Comparison of ENCODE assay signal across 8 cellular contexts in genomic region chr2:102251042-102251848, GRCh38.
DNase-seq lines count a peak whose midpoint lies in the region; ATAC-seq and TF ChIP-seq lines count a peak whose summit lies in the region.

No MANE protein-coding gene starts in this region.

- intact Hi-C loops in CD4-positive, alpha-beta T cell (cut with DNase I, micrococcal nuclease), result loop anchor here (1.0 to 5.0 kb wide), 4 partner anchors 46 to 194 kb away; partner anchors contain the start of gene IL18R1 (in 2 of the 2)
- intact Hi-C loops in activated CD4-positive, alpha-beta T cell treated with anti-CD3 and anti-CD28 coated beads, Interleukin-2, amount 10 ng/mL, durations not matched to agents 24 days and 14 days (cut with micrococcal nuclease), result loop anchor here (1.0 to 10.0 kb wide), 2 partner anchors 105 to 546 kb away; no protein-coding TSS in a partner anchor

- no peaks in the 10 kb centered on the region for H3K9me3 ChIP-seq in CD4-positive, alpha-beta T cell (ENCODE audit: control insufficient read depth, low read length)
- H3K9me3 ChIP-seq in mucosa of rectum (ENCODE audit: control insufficient read depth in 2 of 2, low read length in 2 of 2), result no peaks in the 10 kb centered on the region

- peaks cover 4 to 8% of the 10 kb centered on the region in 2 donors for H3K4me1 ChIP-seq in mucosa of rectum (ENCODE audit: control insufficient read depth in 2 of 2, insufficient read depth in 2 of 2, low read length in 2 of 2)

- no peaks in the 10 kb centered on the region for H3K27me3 Mint-ChIP-seq in CD4-positive, alpha-beta T cell
- peaks cover 2% of the 10 kb centered on the region for H3K27me3 Mint-ChIP-seq in activated CD4-positive, alpha-beta T cell treated with anti-CD3 and anti-CD28 coated beads, Interleukin-2, amount 10 ng/mL, durations not matched to agents 24 days and 14 days
- peaks cover 42 to 56% of the 10 kb centered on the region in 2 donors for H3K27me3 Mint-ChIP-seq in stimulated activated naive B cell treated with anti-CD40 and anti-IgM and Interleukin-4, amounts not matched to agents 10 μg/mL and 1 μg/mL and 100 μg/mL, for 72 hours

- POLR2A ChIA-PET in CD4-positive, alpha-beta T cell (lab: Charles Lee), result interaction anchor here (0.6 to 1.6 kb wide), 5 partner anchors 11 to 194 kb away, joined by 3 to 10 read pairs (median 3); no protein-coding TSS in a partner anchor

- H3K27me3 ChIP-seq in CD4-positive, alpha-beta T cell (ENCODE audit: control insufficient read depth, insufficient read depth, low read length), result no peaks in the 10 kb centered on the region
- peaks cover 2 to 4% of the 10 kb centered on the region in 2 donors for H3K27me3 ChIP-seq in mucosa of rectum (ENCODE audit: control insufficient read depth in 2 of 2, insufficient read depth in 2 of 2, low read length in 2 of 2)

- ATAC-seq in CD4-positive, alpha-beta T cell (ENCODE audit: poor library complexity), result peak; percentile 87
- peak; percentile 56 for ATAC-seq in HG02798 (IDR thresholded peaks at IDR 0.05; ENCODE audit: poor library complexity, unreplicated experiment)
- peak; percentile 81 to 84 for ATAC-seq in stimulated activated naive B cell treated with anti-CD40 and anti-IgM and Interleukin-4, amounts not matched to agents 10 μg/mL and 1 μg/mL and 100 μg/mL, for 72 hours (replicated peaks)
- ATAC-seq in GM19395 (IDR thresholded peaks at IDR 0.05; ENCODE audit: unreplicated experiment), result no peak
- no peak for ATAC-seq in GM21723 (IDR thresholded peaks at IDR 0.05; ENCODE audit: unreplicated experiment)

- no peaks in the 10 kb centered on the region for H3K36me3 Mint-ChIP-seq in CD4-positive, alpha-beta T cell (ENCODE audit: low read depth)
- peaks cover 4% of the 10 kb centered on the region for H3K36me3 Mint-ChIP-seq in activated CD4-positive, alpha-beta T cell treated with anti-CD3 and anti-CD28 coated beads, Interleukin-2, amount 10 ng/mL, durations not matched to agents 24 days and 14 days (ENCODE audit: low read depth)
- no peaks in the 10 kb centered on the region for H3K36me3 Mint-ChIP-seq in stimulated activated naive B cell treated with anti-CD40 and anti-IgM and Interleukin-4, amounts not matched to agents 10 μg/mL and 1 μg/mL and 100 μg/mL, for 72 hours

- CTCF ChIA-PET in CD4-positive, alpha-beta T cell (lab: Charles Lee), result interaction anchor here (0.6 to 2.2 kb wide), 8 partner anchors 11 to 238 kb away, joined by 3 to 29 read pairs (median 4); partner anchors contain the start of gene IL18R1

- H3K27ac ChIP-seq in CD4-positive, alpha-beta T cell (ENCODE audit: low read depth, low read length), result no peak overlapping the region
- H3K27ac ChIP-seq in mucosa of rectum (ENCODE audit: low read depth in 2 of 2, low read length in 2 of 2), result no peak overlapping the region

- H3K9ac ChIP-seq in mucosa of rectum (ENCODE audit: low read depth in 1 of 2, low read length in 2 of 2), result peak overlapping the region in 1 of 2 donors; percentile 65

- peaks cover 23% of the 10 kb centered on the region for H3K4me1 Mint-ChIP-seq in CD4-positive, alpha-beta T cell (ENCODE audit: low read depth)
- peaks cover 33% of the 10 kb centered on the region for H3K4me1 Mint-ChIP-seq in activated CD4-positive, alpha-beta T cell treated with anti-CD3 and anti-CD28 coated beads, Interleukin-2, amount 10 ng/mL, durations not matched to agents 24 days and 14 days
- peaks cover 9 to 12% of the 10 kb centered on the region in 2 donors for H3K4me1 Mint-ChIP-seq in stimulated activated naive B cell treated with anti-CD40 and anti-IgM and Interleukin-4, amounts not matched to agents 10 μg/mL and 1 μg/mL and 100 μg/mL, for 72 hours

- peak; percentile 90 for TF ChIP-seq CTCF in CD4-positive, alpha-beta T cell (IDR thresholded peaks at IDR 0.05)

- H3K4me3 Mint-ChIP-seq in CD4-positive, alpha-beta T cell, result peak overlapping the region; percentile 96
- peak overlapping the region; percentile 84 for H3K4me3 Mint-ChIP-seq in activated CD4-positive, alpha-beta T cell treated with anti-CD3 and anti-CD28 coated beads, Interleukin-2, amount 10 ng/mL, durations not matched to agents 24 days and 14 days
- H3K4me3 Mint-ChIP-seq in stimulated activated naive B cell treated with anti-CD40 and anti-IgM and Interleukin-4, amounts not matched to agents 10 μg/mL and 1 μg/mL and 100 μg/mL, for 72 hours, result peak overlapping the region; percentile 69 to 84

- H3K9me3 Mint-ChIP-seq in CD4-positive, alpha-beta T cell, result peaks cover under 1% of the 10 kb centered on the region
- no peaks in the 10 kb centered on the region for H3K9me3 Mint-ChIP-seq in activated CD4-positive, alpha-beta T cell treated with anti-CD3 and anti-CD28 coated beads, Interleukin-2, amount 10 ng/mL, durations not matched to agents 24 days and 14 days
- H3K9me3 Mint-ChIP-seq in stimulated activated naive B cell treated with anti-CD40 and anti-IgM and Interleukin-4, amounts not matched to agents 10 μg/mL and 1 μg/mL and 100 μg/mL, for 72 hours, result no peaks in the 10 kb centered on the region

- peak overlapping the region; percentile 12 for H3K27ac Mint-ChIP-seq in CD4-positive, alpha-beta T cell
- H3K27ac Mint-ChIP-seq in activated CD4-positive, alpha-beta T cell treated with anti-CD3 and anti-CD28 coated beads, Interleukin-2, amount 10 ng/mL, durations not matched to agents 24 days and 14 days, result peak overlapping the region; percentile 87
- H3K27ac Mint-ChIP-seq in stimulated activated naive B cell treated with anti-CD40 and anti-IgM and Interleukin-4, amounts not matched to agents 10 μg/mL and 1 μg/mL and 100 μg/mL, for 72 hours, result peak overlapping the region; percentile 20

- no peaks in the 10 kb centered on the region for H3K36me3 ChIP-seq in mucosa of rectum (ENCODE audit: control insufficient read depth in 2 of 2, insufficient read depth in 2 of 2, low read length in 2 of 2)

- DNase-seq in CD4-positive, alpha-beta T cell, result peak; percentile 48 to 75 (median 54)
- peak; percentile 87 for DNase-seq in activated CD4-positive, alpha-beta T cell treated with anti-CD3 and anti-CD28 coated beads, Interleukin-2, amount 10 ng/mL, durations not matched to agents 24 days and 14 days
- DNase-seq in effector CD8-positive, alpha-beta T cell (lab: John Stamatoyannopoulos, UW), result peak; percentile 48
- peak; percentile 34 for DNase-seq in stimulated activated naive B cell treated with anti-CD40 and anti-IgM and Interleukin-4, amounts not matched to agents 10 μg/mL and 1 μg/mL and 100 μg/mL, for 72 hours

- H3K4me3 ChIP-seq in mucosa of rectum (ENCODE audit: low read length in 2 of 2), result peak overlapping the region; percentile 58 to 60

Comparison
In these comparisons a context has a peak if more than half of its experiments do, and no peak if none do; other contexts are left out.
1. ATAC-seq: peak in CD4-positive, alpha-beta T cell (single experiment), HG02798 (single experiment) and stimulated activated naive B cell treated with anti-CD40 and anti-IgM and Interleukin-4, amounts not matched to agents 10 μg/mL and 1 μg/mL and 100 μg/mL, for 72 hours (2 of 2); none in GM19395 (single experiment) and GM21723 (single experiment).
2. DNase-seq: peak in every context shown above with its lines; median percentile 87 in activated CD4-positive, alpha-beta T cell treated with anti-CD3 and anti-CD28 coated beads, Interleukin-2, amount 10 ng/mL, durations not matched to agents 24 days and 14 days; 54 in CD4-positive, alpha-beta T cell; 48 in effector CD8-positive, alpha-beta T cell; 34 in stimulated activated naive B cell treated with anti-CD40 and anti-IgM and Interleukin-4, amounts not matched to agents 10 μg/mL and 1 μg/mL and 100 μg/mL, for 72 hours.
3. H3K27ac Mint-ChIP-seq: peak in every context shown above with its lines; median percentile 87 in activated CD4-positive, alpha-beta T cell treated with anti-CD3 and anti-CD28 coated beads, Interleukin-2, amount 10 ng/mL, durations not matched to agents 24 days and 14 days; 20 in stimulated activated naive B cell treated with anti-CD40 and anti-IgM and Interleukin-4, amounts not matched to agents 10 μg/mL and 1 μg/mL and 100 μg/mL, for 72 hours; 12 in CD4-positive, alpha-beta T cell.
4. Peak in every context shown above with its lines, with median percentiles within 50 percentile points of each other: H3K4me3 Mint-ChIP-seq.